ENCODE assay signal across 15 cellular contexts in the genomic region with DNA sequence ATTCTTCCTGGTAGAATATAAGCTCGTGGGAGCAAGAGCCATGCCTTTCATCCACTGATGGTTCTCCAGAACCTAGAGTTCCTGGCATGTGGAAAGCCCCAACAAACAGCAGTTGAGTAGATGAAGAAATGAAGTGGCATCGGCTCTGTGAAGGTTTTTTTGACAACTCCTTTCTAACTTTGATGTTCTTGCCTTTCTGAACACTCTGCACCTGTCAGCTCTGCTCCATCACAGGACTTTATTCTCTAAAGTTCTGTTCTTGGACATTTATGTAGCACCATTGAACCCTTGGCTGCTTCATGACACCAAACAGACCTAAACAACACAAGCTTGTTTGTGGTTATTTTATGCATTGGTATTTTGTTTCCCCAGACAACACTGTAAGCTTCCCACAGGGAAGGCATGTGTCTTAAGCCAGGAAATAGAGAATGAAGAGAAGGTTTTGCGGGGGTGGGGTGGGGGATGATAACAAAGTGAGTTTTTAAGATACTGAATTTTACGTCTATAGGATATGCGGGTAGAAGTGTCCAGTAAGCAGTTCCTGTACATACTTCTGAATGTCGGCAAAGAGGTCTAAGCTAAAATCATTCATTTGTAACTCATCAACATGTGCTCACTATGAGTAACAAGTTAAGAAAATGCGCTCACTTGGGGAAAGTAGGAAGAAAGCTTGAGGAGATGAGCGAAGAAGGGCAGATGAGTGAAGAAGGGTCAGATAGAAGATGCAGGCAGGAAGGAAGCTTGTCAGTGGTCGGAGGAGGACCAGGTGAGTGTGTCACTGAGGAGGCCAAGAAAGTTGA.
DNase-seq lines count a peak whose midpoint lies in the region; ATAC-seq and TF ChIP-seq lines count a peak whose summit lies in the region.
"Had no signal": no experiment of that assay in that cellular context is flagged by ENCODE, and none has a peak within 500 bp of the region (broad histone marks: within the 10 kb centered on the region; RNA-seq: fewer than 3 reads in every experiment).

No MANE protein-coding gene starts in this region.

- WGBS in upper lobe of left lung, 2 donors = 89 to 96% methylated on average over 9 of the region's 9 CpGs
- WGBS in testis, 2 donors = 93 to 95% methylated on average over 9 of the region's 9 CpGs

- H3K4me3 ChIP-seq in stomach smooth muscle (ENCODE audit: low read length in 2 of 2) = no peak overlapping the region
- no peak overlapping the region for H3K4me3 ChIP-seq in upper lobe of left lung
- H3K4me3 ChIP-seq in testis = no peak overlapping the region
- H3K4me3 ChIP-seq: gastrocnemius medialis, tibial artery had no signal

- ATAC-seq in HG02610 (IDR thresholded peaks at IDR 0.05; ENCODE audit: unreplicated experiment) = peak; percentile 22
- peak; percentile 55 for ATAC-seq in activated T-helper 17 cell treated with anti-CD3 and anti-CD28 coated beads, Interleukin-2, amount 50 U/mL, for 72 hours (replicated peaks)
- no peak for ATAC-seq in upper lobe of left lung (ENCODE audit: low FRiP score in 2 of 2)
- ATAC-seq: gastrocnemius medialis, sciatic nerve had no signal

- DNase-seq in activated naive CD4-positive, alpha-beta T cell treated with anti-CD3 and anti-CD28 coated beads for 36 hours = peak; percentile 43
- DNase-seq in activated naive CD4-positive, alpha-beta T cell treated with anti-CD3 and anti-CD28 coated beads, Interleukin-2, amount 50 U/mL, for 16 hours = no peak
- DNase-seq in NCI-H187 treated with DMSO at 0.1 percent for 48 hours (lab: John Stamatoyannopoulos, UW) = no peak
- no peak for DNase-seq in upper lobe of left lung
- DNase-seq in testis = no peak
- DNase-seq: activated CD4-positive, CD25-positive, alpha-beta regulatory T cell; dermis blood vessel endothelial cell; DMS79 treated with DMSO at 0.1 percent for 48 hours; gastrocnemius medialis; NCI-H1436 treated with DMSO at 0.1 percent for 48 hours; tibial artery had no signal

- peaks cover 63% of the 10 kb centered on the region for H3K4me1 Mint-ChIP-seq in activated naive CD4-positive, alpha-beta T cell treated with anti-CD3 and anti-CD28 coated beads for 36 hours (ENCODE audit: low read depth)
- peaks cover 21% of the 10 kb centered on the region for H3K4me1 Mint-ChIP-seq in activated T-helper 17 cell treated with anti-CD3 and anti-CD28 coated beads, Interleukin-2, amount 50 U/mL, for 72 hours

- no peak for TF ChIP-seq CTCF in upper lobe of left lung (IDR thresholded peaks at IDR 0.05)
- TF ChIP-seq CTCF in testis (IDR thresholded peaks at IDR 0.05) = no peak

- H3K27ac Mint-ChIP-seq in activated naive CD4-positive, alpha-beta T cell treated with anti-CD3 and anti-CD28 coated beads for 36 hours = no peak overlapping the region
- H3K27ac Mint-ChIP-seq in activated T-helper 17 cell treated with anti-CD3 and anti-CD28 coated beads, Interleukin-2, amount 50 U/mL, for 72 hours = no peak overlapping the region

- intact Hi-C loops in activated naive CD4-positive, alpha-beta T cell treated with anti-CD3 and anti-CD28 coated beads for 36 hours (cut with micrococcal nuclease) = loop anchor here (1.0 to 10.0 kb wide), 7 partner anchors 18 to 1228 kb away; no protein-coding TSS in a partner anchor
- intact Hi-C loops in testis (cut with DNase I; ENCODE audit: low total_unique reads) = loop anchor here (10.0 kb wide), 1 partner anchor 52 kb away; no protein-coding TSS in a partner anchor

- H3K4me1 ChIP-seq in stomach smooth muscle (ENCODE audit: control insufficient read depth, insufficient read depth, low read length) (peaks cover 18% of the 10 kb centered on the region), upper lobe of left lung (peaks cover 9 to 25% (median 16%) of the 10 kb centered on the region in 4 donors), testis (peaks cover 21% of the 10 kb centered on the region)

- H3K27ac ChIP-seq in stomach smooth muscle (ENCODE audit: low read length) = peak overlapping the region; percentile 12
- H3K27ac ChIP-seq in upper lobe of left lung = no peak overlapping the region
- no peak overlapping the region for H3K27ac ChIP-seq in testis
- H3K27ac ChIP-seq: gastrocnemius medialis, tibial artery had no signal

- peaks cover 2% of the 10 kb centered on the region for H3K9me3 Mint-ChIP-seq in activated naive CD4-positive, alpha-beta T cell treated with anti-CD3 and anti-CD28 coated beads for 36 hours
- H3K9me3 Mint-ChIP-seq in activated T-helper 17 cell treated with anti-CD3 and anti-CD28 coated beads, Interleukin-2, amount 50 U/mL, for 72 hours = peaks cover 5% of the 10 kb centered on the region

- TF ChIP-seq EP300 in upper lobe of left lung (IDR thresholded peaks at IDR 0.05) = no peak

- peak overlapping the region; percentile 65 for H3K4me3 Mint-ChIP-seq in activated naive CD4-positive, alpha-beta T cell treated with anti-CD3 and anti-CD28 coated beads for 36 hours
- H3K4me3 Mint-ChIP-seq in activated T-helper 17 cell treated with anti-CD3 and anti-CD28 coated beads, Interleukin-2, amount 50 U/mL, for 72 hours = no peak overlapping the region

- no peaks in the 10 kb centered on the region for H3K9me3 ChIP-seq in stomach smooth muscle (ENCODE audit: control insufficient read depth in 2 of 2, low read length in 2 of 2)
- H3K9me3 ChIP-seq in upper lobe of left lung = no peaks in the 10 kb centered on the region
- no peaks in the 10 kb centered on the region for H3K9me3 ChIP-seq in testis
- H3K9me3 ChIP-seq: gastrocnemius medialis, tibial artery had no signal

- no peaks in the 10 kb centered on the region for H3K27me3 Mint-ChIP-seq in activated naive CD4-positive, alpha-beta T cell treated with anti-CD3 and anti-CD28 coated beads for 36 hours (ENCODE audit: low read depth)
- no peaks in the 10 kb centered on the region for H3K27me3 Mint-ChIP-seq in activated T-helper 17 cell treated with anti-CD3 and anti-CD28 coated beads, Interleukin-2, amount 50 U/mL, for 72 hours

- TF ChIP-seq POLR2A in upper lobe of left lung (IDR thresholded peaks at IDR 0.05) (no peak), testis (IDR thresholded peaks at IDR 0.05) (no peak)

- no peak overlapping the region for H3K9ac ChIP-seq in stomach smooth muscle (ENCODE audit: low read length in 2 of 2)

- CTCF ChIA-PET in activated naive CD4-positive, alpha-beta T cell treated with anti-CD3 and anti-CD28 coated beads for 36 hours (lab: Charles Lee) = interaction anchor here (0.7 to 2.4 kb wide), 8 partner anchors 10 to 153 kb away, joined by 3 to 14 read pairs (median 5); no protein-coding TSS in a partner anchor

- H3K27me3 ChIP-seq in stomach smooth muscle (ENCODE audit: control insufficient read depth in 1 of 2, insufficient read depth in 2 of 2, low read length in 2 of 2) (no peaks in the 10 kb centered on the region), upper lobe of left lung (no peaks in the 10 kb centered on the region), testis (no peaks in the 10 kb centered on the region)
- H3K27me3 ChIP-seq: gastrocnemius medialis, tibial artery had no signal

- H3K36me3 Mint-ChIP-seq in activated naive CD4-positive, alpha-beta T cell treated with anti-CD3 and anti-CD28 coated beads for 36 hours (ENCODE audit: low read depth) = peaks cover 12% of the 10 kb centered on the region
- peaks cover 45% of the 10 kb centered on the region for H3K36me3 Mint-ChIP-seq in activated T-helper 17 cell treated with anti-CD3 and anti-CD28 coated beads, Interleukin-2, amount 50 U/mL, for 72 hours (ENCODE audit: low read depth)

- H3K36me3 ChIP-seq in stomach smooth muscle (ENCODE audit: control insufficient read depth in 2 of 2, insufficient read depth in 2 of 2, low read length in 2 of 2) (no peaks in the 10 kb centered on the region), upper lobe of left lung (no peaks in the 10 kb centered on the region), testis (ENCODE audit: low read depth, missing control alignments) (no peaks in the 10 kb centered on the region)
- H3K36me3 ChIP-seq: gastrocnemius medialis, tibial artery had no signal

Comparison
In these comparisons a context has a peak if more than half of its experiments do, and no peak if none do; other contexts are left out.
1. ATAC-seq: peak in HG02610 (single experiment) and activated T-helper 17 cell treated with anti-CD3 and anti-CD28 coated beads, Interleukin-2, amount 50 U/mL, for 72 hours (single experiment); none in upper lobe of left lung (0 of 2).